ENCODE assay signal across 8 cellular contexts in the genomic region with DNA sequence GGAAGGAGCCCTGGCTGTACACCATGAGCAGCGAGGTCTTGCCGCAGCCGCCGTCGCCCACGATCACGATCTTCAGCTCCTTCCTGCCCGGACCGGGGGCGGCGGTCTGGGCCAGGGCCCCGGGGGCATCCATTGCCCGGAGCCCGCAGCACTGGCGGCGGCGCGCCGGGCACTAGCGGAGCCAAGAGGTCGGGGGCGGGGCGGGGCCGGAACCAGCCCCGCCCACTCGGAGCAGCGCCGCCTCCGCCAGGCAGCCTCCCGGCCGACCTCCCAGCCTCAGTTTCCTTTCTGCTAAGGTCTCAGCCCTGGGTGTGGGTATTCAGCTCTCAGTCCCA. TPM values are rescaled to one million over a fixed set of nuclear protein-coding genes. Genes with fewer than 3 reads are reported as not detected.
DNase-seq lines count a peak whose midpoint lies in the region; ATAC-seq and TF ChIP-seq lines count a peak whose summit lies in the region.

RHOF (minus strand) TSS at position 188 of the 335 bp plus-strand sequence; CDS start at position 133, 55 bp downstream.

- CTCF ChIA-PET in activated CD8-positive, alpha-beta T cell treated with anti-CD3 and anti-CD28 coated beads for 36 hours (lab: Charles Lee): interaction anchor here (1.1 to 15.4 kb wide), 34 partner anchors 14 to 287 kb away, joined by 3 to 698 read pairs (median 9); partner anchors contain the start of genes CFAP251, ORAI1, PSMD9 and SETD1B

- H3K4me3 ChIP-seq in fibroblast of villous mesenchyme (ENCODE audit: low read depth, low read length): peak within 1 kb of the TSS; percentile 68

- TF ChIP-seq CTCF in GM20000 (IDR thresholded peaks at IDR 0.05; ENCODE audit: extremely low read depth, missing control alignments) (no peak), fibroblast of villous mesenchyme (IDR thresholded peaks at IDR 0.05; ENCODE audit: insufficient read depth, low read depth, low read length) (no peak)
- no peak for TF ChIP-seq CTCF in activated CD8-positive, alpha-beta T cell treated with anti-CD3 and anti-CD28 coated beads for 36 hours (IDR thresholded peaks at IDR 0.05)

- H3K27me3 Mint-ChIP-seq in IgD-negative memory B cell: no peaks in the 10 kb centered on the region
- H3K27me3 Mint-ChIP-seq in activated CD8-positive, alpha-beta T cell treated with anti-CD3 and anti-CD28 coated beads for 36 hours: no peaks in the 10 kb centered on the region

- no peaks in the 10 kb centered on the region for H3K36me3 Mint-ChIP-seq in IgD-negative memory B cell
- H3K36me3 Mint-ChIP-seq in activated CD8-positive, alpha-beta T cell treated with anti-CD3 and anti-CD28 coated beads for 36 hours (ENCODE audit: low read depth): peaks cover 42% of the 10 kb centered on the region

- H3K4me1 Mint-ChIP-seq in IgD-negative memory B cell: peaks cover 34 to 45% (median 42%) of the 10 kb centered on the region in 3 donors
- peaks cover 54% of the 10 kb centered on the region for H3K4me1 Mint-ChIP-seq in activated CD8-positive, alpha-beta T cell treated with anti-CD3 and anti-CD28 coated beads for 36 hours (ENCODE audit: low read depth)

- peak; percentile 19 for ATAC-seq in activated CD8-positive, alpha-beta T cell treated with anti-CD3 and anti-CD28 coated beads for 36 hours
- ATAC-seq in HG02884 (IDR thresholded peaks at IDR 0.05; ENCODE audit: unreplicated experiment): no peak

- intact Hi-C loops in activated CD8-positive, alpha-beta T cell treated with anti-CD3 and anti-CD28 coated beads for 36 hours (cut with micrococcal nuclease): loop anchor here (5.0 kb wide), 1 partner anchor 106 kb away; no protein-coding TSS in a partner anchor

- H3K4me3 Mint-ChIP-seq in IgD-negative memory B cell: peak within 1 kb of the TSS; percentile 91 to 97 (median 94)
- H3K4me3 Mint-ChIP-seq in activated CD8-positive, alpha-beta T cell treated with anti-CD3 and anti-CD28 coated beads for 36 hours: peak within 1 kb of the TSS; percentile 89

- H3K27ac Mint-ChIP-seq in IgD-negative memory B cell: peak within 1 kb of the TSS; percentile 98 to 100 (median 100)
- H3K27ac Mint-ChIP-seq in activated CD8-positive, alpha-beta T cell treated with anti-CD3 and anti-CD28 coated beads for 36 hours: peak within 1 kb of the TSS; percentile 100

- in situ Hi-C loops in Caki2 (cut with HindIII; ENCODE audit: low pct_unique_long_range_greater_than_20kb, low sequenced_read_pairs): no loop called here

- POLR2A ChIA-PET in activated CD8-positive, alpha-beta T cell treated with anti-CD3 and anti-CD28 coated beads for 36 hours (lab: Charles Lee): interaction anchor here (1.0 to 30.9 kb wide), 8 partner anchors 6 to 256 kb away, joined by 3 to 683 read pairs (median 4); partner anchors contain the start of genes ORAI1, RHOF and SETD1B

- no peaks in the 10 kb centered on the region for H3K9me3 Mint-ChIP-seq in IgD-negative memory B cell
- no peaks in the 10 kb centered on the region for H3K9me3 Mint-ChIP-seq in activated CD8-positive, alpha-beta T cell treated with anti-CD3 and anti-CD28 coated beads for 36 hours

- DNase-seq in Caki2 (ENCODE audit: low read depth) (no peak), GM20000 (ENCODE audit: low spot score) (peak; percentile 82), fibroblast of villous mesenchyme (ENCODE audit: low read depth) (no peak), occipital lobe (lab: John Stamatoyannopoulos, UW) (no peak), HK-2 (ENCODE audit: unreplicated experiment) (no peak)
- no peak for DNase-seq in activated CD8-positive, alpha-beta T cell treated with anti-CD3 and anti-CD28 coated beads for 36 hours

RNA-seq across cellular contexts. Expression of gene RHOF, which starts in this region (rescaled TPM):
- 54.8 and 81.4 TPM in 2 replicates for total RNA-seq in Caki2 (2014; rRNA removed; shearing (Covaris generic); ENCODE audit: low replicate concordance)
- 90.0 TPM for polyA plus RNA-seq in IgD-negative memory B cell
- total RNA-seq in activated CD8-positive, alpha-beta T cell treated with anti-CD3 and anti-CD28 coated beads for 36 hours: 100 to 1,000 TPM; 108 to 116 TPM
- total RNA-seq in fibroblast of villous mesenchyme: 9.0 and 11.7 TPM in 2 replicates
- 14.5 TPM for total RNA-seq in occipital lobe
